ENCODE assay signal across 25 cellular contexts in the genomic region with DNA sequence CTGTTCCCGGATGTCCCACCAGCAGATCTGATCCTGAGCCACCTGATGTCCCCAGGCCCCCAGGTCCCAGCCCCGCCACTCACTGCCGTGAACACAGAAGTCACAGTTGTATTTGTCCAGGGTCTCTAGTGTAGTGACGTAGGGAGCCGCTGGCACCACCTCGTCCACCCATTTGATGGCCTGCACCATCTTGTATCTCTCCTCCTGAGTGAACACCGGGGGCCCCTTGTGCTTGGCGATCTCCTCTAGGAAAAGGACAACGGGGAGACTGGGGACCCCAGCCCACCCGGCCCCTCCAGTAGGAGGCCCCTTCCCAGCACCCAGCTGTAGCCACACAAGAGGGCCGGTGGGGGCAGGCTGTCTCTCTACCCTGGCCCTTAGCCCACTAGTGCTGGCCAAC. TPM values are rescaled to one million over a fixed set of nuclear protein-coding genes. Genes with fewer than 3 reads are reported as not detected.
"Had no signal": no experiment of that assay in that cellular context is flagged by ENCODE, and none has a peak within 500 bp of the region (broad histone marks: within the 10 kb centered on the region; RNA-seq: fewer than 3 reads in every experiment).

No MANE protein-coding gene starts in this region.

- H3K27me3 ChIP-seq: esophagus squamous epithelium, heart right ventricle, right atrium auricular region, sigmoid colon, stomach, thyroid gland had no signal

- DNase-seq: cortex of kidney; effector memory CD8-positive, alpha-beta T cell; erythroblast; esophagus squamous epithelium; foreskin melanocyte; glutamatergic neuron; hippocampal formation; left colon; left ventricle myocardium inferior; lower lobe of right lung; nucleus accumbens; sigmoid colon; stimulated activated CD4-positive, alpha-beta T cell treated with anti-CD3 and anti-CD28 coated beads, Interleukin-2, amount 100 ng/mL, for 24 hours; stimulated activated CD4-positive, alpha-beta T cell treated with anti-CD3 and anti-CD28 coated beads, Interleukin-4, amount 100 ng/mL, for 24 hours; stimulated activated naive CD4-positive, alpha-beta T cell treated with Interleukin-2 at 50 U/mL for 16 hours; stomach; thyroid gland; trophoblast cell had no signal

- ATAC-seq: effector memory CD8-positive, alpha-beta T cell; heart right ventricle; left colon; lower lobe of right lung; stimulated activated effector memory CD8-positive, alpha-beta T cell treated with anti-CD3 and anti-CD28 coated beads, Interleukin-12 subunit alpha, Interleukin-12 subunit beta, amount 100 ng/mL, for 72 hours had no signal

- H3K9me3 Mint-ChIP-seq: effector memory CD8-positive, alpha-beta T cell; memory B cell; nephron; stimulated activated effector memory CD8-positive, alpha-beta T cell treated with anti-CD3 and anti-CD28 coated beads, Interleukin-12 subunit alpha, Interleukin-12 subunit beta, amount 100 ng/mL, for 72 hours had no signal

- H3K4me1 Mint-ChIP-seq: nephron had no signal

- H3K27ac ChIP-seq: esophagus squamous epithelium, heart right ventricle, left ventricle myocardium inferior, lower lobe of right lung, prostate gland, right atrium auricular region, sigmoid colon, stomach, thyroid gland had no signal

- H3K4me3 Mint-ChIP-seq: memory B cell had no signal

- H3K9me3 ChIP-seq: esophagus squamous epithelium, heart right ventricle, left ventricle myocardium inferior, lower lobe of right lung, prostate gland, right atrium auricular region, sigmoid colon, stomach, thyroid gland had no signal

- H3K27me3 Mint-ChIP-seq: effector memory CD8-positive, alpha-beta T cell; memory B cell had no signal

- H3K4me3 ChIP-seq: esophagus squamous epithelium, heart right ventricle, left ventricle myocardium inferior, lower lobe of right lung, prostate gland, right atrium auricular region, sigmoid colon, stomach, thyroid gland had no signal

- H3K27ac Mint-ChIP-seq: effector memory CD8-positive, alpha-beta T cell; memory B cell; nephron; stimulated activated effector memory CD8-positive, alpha-beta T cell treated with anti-CD3 and anti-CD28 coated beads, Interleukin-12 subunit alpha, Interleukin-12 subunit beta, amount 100 ng/mL, for 72 hours had no signal

RNA-seq across cellular contexts. Expression of gene NPB, which starts 6.8 kb away (rescaled TPM):
- total RNA-seq: dermis microvascular lymphatic vessel endothelial cell had no signal
